Comparison of ENCODE assay signal across 20 cellular contexts in the genomic region with DNA sequence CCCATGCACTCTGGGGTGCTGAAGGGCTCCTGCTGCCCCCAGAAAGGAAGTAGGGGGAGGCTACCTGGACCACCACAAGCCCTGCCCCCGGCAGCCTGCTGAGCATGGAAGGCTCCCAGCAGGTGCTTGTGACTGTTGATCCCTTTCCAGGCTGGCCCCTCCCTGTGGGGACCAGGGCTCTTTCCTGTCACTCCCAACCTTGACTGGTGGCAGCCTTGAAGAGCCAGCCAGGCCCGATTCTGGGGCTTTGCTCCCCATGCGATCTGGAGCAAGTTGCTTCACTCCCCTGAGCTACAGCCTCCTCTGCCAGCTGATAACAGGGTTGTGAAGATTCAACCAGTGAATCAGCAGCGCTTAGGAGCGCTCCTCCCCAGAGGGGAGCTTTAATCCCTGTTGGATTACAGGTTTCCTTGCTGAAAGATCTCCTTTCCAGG. TPM values are rescaled to one million over a fixed set of nuclear protein-coding genes. Genes with fewer than 3 reads are reported as not detected.
DNase-seq lines count a peak whose midpoint lies in the region; ATAC-seq, FAIRE-seq and TF ChIP-seq lines count a peak whose summit lies in the region.
"Had no signal": no experiment of that assay in that cellular context is flagged by ENCODE, and none has a peak within 500 bp of the region (broad histone marks: within the 10 kb centered on the region; RNA-seq: fewer than 3 reads in every experiment).

No MANE protein-coding gene starts in this region.

- H3K4me1 ChIP-seq in stomach smooth muscle (ENCODE audit: control insufficient read depth, insufficient read depth, low read length) = peaks cover 17% of the 10 kb centered on the region

- peaks cover 2 to 9% of the 10 kb centered on the region in 2 donors for H3K27me3 ChIP-seq in stomach smooth muscle (ENCODE audit: control insufficient read depth in 1 of 2, insufficient read depth in 2 of 2, low read length in 2 of 2)
- H3K27me3 ChIP-seq: thyroid gland had no signal

- peaks cover 10% of the 10 kb centered on the region for H3K27me3 Mint-ChIP-seq in activated T-cell treated with anti-CD3 and anti-CD28 coated beads, Interleukin-2, amount 50 U/mL, for 4 hours (ENCODE audit: low read depth)
- H3K27me3 Mint-ChIP-seq: activated naive CD8-positive, alpha-beta T cell had no signal

- no peak overlapping the region for H3K4me3 ChIP-seq in stomach smooth muscle (ENCODE audit: low read length in 2 of 2)
- H3K4me3 ChIP-seq: thyroid gland had no signal

- peaks cover 8% of the 10 kb centered on the region for H3K4me1 Mint-ChIP-seq in activated T-cell treated with anti-CD3 and anti-CD28 coated beads, Interleukin-2, amount 50 U/mL, for 4 hours (ENCODE audit: low read depth)

- DNase-seq in NCI-H2227 (lab: John Stamatoyannopoulos, UW; ENCODE audit: unreplicated experiment) (peak; percentile 20), NCI-H2227 treated with DMSO at 0.1 percent for 48 hours (lab: John Stamatoyannopoulos, UW) (no peak), NCI-H82 (lab: John Stamatoyannopoulos, UW) (peak; percentile 84), erythroblast (lab: John Stamatoyannopoulos, UW) (peak; percentile 35 to 39), frontal cortex (ENCODE audit: low spot score in 2 of 2) (no peak), HT-29 (ENCODE audit: low spot score) (no peak)
- DNase-seq in activated T-cell treated with anti-CD3 and anti-CD28 coated beads, Interleukin-2, amount 50 U/mL, for 4 hours = no peak
- DNase-seq: activated CD4-positive, alpha-beta T cell treated with anti-CD3 and anti-CD28 coated beads, Interleukin-2, amount 50 U/mL, for 48 hours; activated T-cell treated with anti-CD3 and anti-CD28 coated beads, Interleukin-2, amount 50 U/mL, for 24 hours; DMS79 treated with DMSO at 0.1 percent for 48 hours; NCI-H1694 treated with DMSO at 0.1 percent for 48 hours; NCI-H446 treated with DMSO at 0.1 percent for 48 hours had no signal

- H3K27ac ChIP-seq in stomach smooth muscle (ENCODE audit: low read length) = peak overlapping the region; percentile 24
- H3K27ac ChIP-seq: 22Rv1, C4-2B had no signal

- no peak for FAIRE-seq in frontal cortex (lab: Jason Lieb, UNC)
- FAIRE-seq: H54 had no signal

- H3K36me3 Mint-ChIP-seq in activated T-cell treated with anti-CD3 and anti-CD28 coated beads, Interleukin-2, amount 50 U/mL, for 4 hours (ENCODE audit: insufficient read depth) = peaks cover 10% of the 10 kb centered on the region

- TF ChIP-seq POLR2A in erythroblast (IDR thresholded peaks at IDR 0.05; ENCODE audit: low read length) = no peak

- H3K9me3 ChIP-seq in stomach smooth muscle (ENCODE audit: control insufficient read depth in 2 of 2, low read length in 2 of 2) = no peaks in the 10 kb centered on the region
- H3K9me3 ChIP-seq: thyroid gland had no signal

- H3K9ac ChIP-seq in stomach smooth muscle (ENCODE audit: low read length in 2 of 2) = peak overlapping the region in 1 of 2 donors; percentile 51

- ATAC-seq in activated T-cell treated with anti-CD3 and anti-CD28 coated beads, Interleukin-2, amount 50 U/mL, for 4 hours = no peak

- no peaks in the 10 kb centered on the region for H3K9me3 Mint-ChIP-seq in activated T-cell treated with anti-CD3 and anti-CD28 coated beads, Interleukin-2, amount 50 U/mL, for 4 hours
- H3K9me3 Mint-ChIP-seq: activated T-cell treated with anti-CD3 and anti-CD28 coated beads, Interleukin-2, amount 50 U/mL, for 24 hours had no signal

- H3K36me3 ChIP-seq in stomach smooth muscle (ENCODE audit: control insufficient read depth in 2 of 2, insufficient read depth in 2 of 2, low read length in 2 of 2) = peaks cover 10 to 13% of the 10 kb centered on the region in 2 donors

- no peak overlapping the region for H3K4me3 Mint-ChIP-seq in activated T-cell treated with anti-CD3 and anti-CD28 coated beads, Interleukin-2, amount 50 U/mL, for 4 hours
- H3K4me3 Mint-ChIP-seq: activated naive CD8-positive, alpha-beta T cell; activated T-cell treated with anti-CD3 and anti-CD28 coated beads, Interleukin-2, amount 50 U/mL, for 24 hours had no signal

RNA-seq across cellular contexts. Expression of a gene that starts 4.6 kb away (rescaled TPM):
- 1 to 10 TPM in 1 of 3 donors, under 1 TPM in 2; 0.38 to 1.0 (median 0.45) TPM for total RNA-seq in activated T-cell treated with anti-CD3 and anti-CD28 coated beads, Interleukin-2, amount 50 U/mL, for 4 hours
- not detected for total RNA-seq in frontal cortex
- 23.0 and 27.2 TPM in 2 replicates for total RNA-seq in HT-29 (2014; rRNA removed; shearing (Covaris generic))
- total RNA-seq: liver had no signal

RNA-seq across cellular contexts. Expression of a gene that starts 4.9 kb away (rescaled TPM):
- total RNA-seq in activated T-cell treated with anti-CD3 and anti-CD28 coated beads, Interleukin-2, amount 50 U/mL, for 4 hours = 100 to 1,000 TPM; 286 to 337 (median 326) TPM
- 25.3 TPM for total RNA-seq in frontal cortex
- 84.3 and 86.3 TPM in 2 replicates for total RNA-seq in HT-29 (2014; rRNA removed; shearing (Covaris generic))

RNA-seq across cellular contexts. Expression of a gene that starts 5.3 kb away (rescaled TPM):
- total RNA-seq in activated T-cell treated with anti-CD3 and anti-CD28 coated beads, Interleukin-2, amount 50 U/mL, for 4 hours = 10 to 100 TPM; 71.4 to 76.9 (median 76.0) TPM
- 22.0 TPM for total RNA-seq in frontal cortex
- total RNA-seq in HT-29 (2014; rRNA removed; shearing (Covaris generic)) = 36.9 and 44.7 TPM in 2 replicates

RNA-seq across cellular contexts. Expression of a gene that starts 19.1 kb away (rescaled TPM):
- total RNA-seq in activated T-cell treated with anti-CD3 and anti-CD28 coated beads, Interleukin-2, amount 50 U/mL, for 4 hours = not detected
- total RNA-seq in frontal cortex = not detected
- 0.13 and 0.44 TPM in 2 replicates for total RNA-seq in HT-29 (2014; rRNA removed; shearing (Covaris generic))
- total RNA-seq: dermis microvascular lymphatic vessel endothelial cell, thyroid gland had no signal

RNA-seq across cellular contexts. Expression of a gene that starts 41.7 kb away (rescaled TPM):
- not detected for total RNA-seq in activated T-cell treated with anti-CD3 and anti-CD28 coated beads, Interleukin-2, amount 50 U/mL, for 4 hours
- total RNA-seq in frontal cortex = 10.6 TPM
- total RNA-seq in HT-29 (2014; rRNA removed; shearing (Covaris generic)) = not detected in 2 replicates
- total RNA-seq: liver had no signal

Comparison
In these comparisons a context has a peak if more than half of its experiments do, and no peak if none do; other contexts are left out.
1. DNase-seq: peak in NCI-H2227 (single experiment), NCI-H82 (single experiment) and erythroblast (2 of 2); none in NCI-H2227 treated with DMSO at 0.1 percent for 48 hours (single experiment), activated T-cell treated with anti-CD3 and anti-CD28 coated beads, Interleukin-2, amount 50 U/mL, for 4 hours (single experiment), frontal cortex (0 of 2) and HT-29 (single experiment).
2. RNA of a gene that starts 4.6 kb away (total RNA-seq): 23.0 to 27.2 TPM in HT-29; 0.38 to 1.0 TPM in activated T-cell treated with anti-CD3 and anti-CD28 coated beads, Interleukin-2, amount 50 U/mL, for 4 hours and not detected in frontal cortex (single experiment); every median in the first group is over 10 times any median in the second.